14 cellular contexts compared by ENCODE assay signal in the genomic region with DNA sequence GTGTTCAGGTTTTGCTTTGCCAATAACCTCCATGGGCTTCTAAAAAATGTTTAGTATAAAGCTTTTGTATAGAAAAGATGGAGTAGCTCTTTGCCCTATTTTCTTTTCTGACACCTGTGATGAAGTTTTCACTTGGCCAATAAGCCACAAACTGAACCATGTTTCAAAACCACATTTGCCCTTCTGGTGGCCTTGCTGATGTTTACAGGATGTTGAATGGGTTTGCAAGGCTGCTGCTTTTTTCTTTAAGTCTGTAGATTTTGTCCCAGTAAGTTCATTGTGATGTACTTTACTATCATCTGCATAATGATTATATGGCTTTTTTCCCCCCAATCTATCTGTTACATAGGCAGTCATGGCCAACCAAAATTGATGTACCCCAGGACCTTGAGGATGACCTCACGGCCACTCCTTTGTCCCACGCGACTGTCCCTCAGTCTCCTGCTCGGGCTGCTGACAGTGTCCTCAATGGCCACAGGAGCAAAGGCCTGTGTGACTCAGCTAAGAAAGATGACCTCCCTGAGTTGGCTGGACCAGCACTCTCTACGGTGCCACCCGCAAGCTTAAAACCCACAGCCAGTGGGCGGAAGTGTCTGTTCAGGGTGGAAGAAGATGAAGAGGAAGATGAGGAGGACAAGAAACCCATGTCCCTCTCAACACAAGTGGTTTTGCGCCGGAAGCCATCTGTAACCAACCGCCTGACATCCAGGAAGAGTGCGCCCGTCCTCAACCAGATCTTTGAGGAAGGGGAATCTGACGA.
A peak's percentile ranks its signal among the peaks of the same experiment; 100 is the strongest.
DNase-seq lines count a peak whose midpoint lies in the region; ATAC-seq and TF ChIP-seq lines count a peak whose summit lies in the region.
"Had no signal": no experiment of that assay in that cellular context is flagged by ENCODE, and none has a peak within 500 bp of the region (broad histone marks: within the 10 kb centered on the region; RNA-seq: fewer than 3 reads in every experiment).

No MANE protein-coding gene starts in this region.

- no peak overlapping the region for H4K5ac ChIP-seq in H9 (ENCODE audit: insufficient read length, low read depth, low read length)

- peak overlapping the region; percentile 93 for H3K27ac ChIP-seq in DND-41 (ENCODE audit: low read length)
- no peak overlapping the region for H3K27ac ChIP-seq in MM.1S (ENCODE audit: low read length)
- peak overlapping the region; percentile 61 for H3K27ac ChIP-seq in neutrophil
- no peak overlapping the region for H3K27ac ChIP-seq in H9 (ENCODE audit: insufficient read length, low read depth, low read length)
- H3K27ac ChIP-seq: C4-2B, thoracic aorta had no signal

- TF ChIP-seq CTCF in DND-41 (IDR thresholded peaks at IDR 0.05; ENCODE audit: borderline replicate concordance, extremely low read depth, low read length, poor library complexity, severe bottlenecking) (no peak), MM.1S (IDR thresholded peaks at IDR 0.05; ENCODE audit: low read length) (no peak), neutrophil (IDR thresholded peaks at IDR 0.05) (no peak), H9 (conservative IDR thresholded peaks at IDR 0.05) (no peak)

- H3K9ac ChIP-seq in DND-41 (ENCODE audit: low read depth, low read length) (peak overlapping the region; percentile 46), MM.1S (ENCODE audit: low read length) (no peak overlapping the region), H9 (ENCODE audit: extremely low read depth, insufficient read length, low read length) (no peak overlapping the region)

- H2BK120ac ChIP-seq in H9 (ENCODE audit: low read depth, low read length, poor library complexity, severe bottlenecking) = no peak overlapping the region

- peaks cover 77% of the 10 kb centered on the region for H3K36me3 Mint-ChIP-seq in activated naive CD8-positive, alpha-beta T cell treated with anti-CD3 and anti-CD28 coated beads, Interleukin-2, amount 10 ng/mL, durations not matched to agents 7 days and 5 days
- H3K36me3 Mint-ChIP-seq in H9 (ENCODE audit: insufficient read depth in 1 of 3, low read depth in 3 of 3) = peaks cover 19 to 48% (median 37%) of the 10 kb centered on the region in 3 experiments

- ATAC-seq in DND-41 (ENCODE audit: insufficient read depth, low read depth) (peak; percentile 84), HG03457 (IDR thresholded peaks at IDR 0.05; ENCODE audit: unreplicated experiment) (no peak)
- peak; percentile 65 for ATAC-seq in activated naive CD8-positive, alpha-beta T cell treated with anti-CD3 and anti-CD28 coated beads, Interleukin-2, amount 10 ng/mL, durations not matched to agents 7 days and 5 days (ENCODE audit: low read depth)

- H4K20me1 ChIP-seq in DND-41 (ENCODE audit: insufficient read depth, low read length) (no peaks in the 10 kb centered on the region), MM.1S (ENCODE audit: insufficient read depth, low read length) (no peaks in the 10 kb centered on the region), H9 (ENCODE audit: control insufficient read depth, insufficient read depth, insufficient read length) (no peaks in the 10 kb centered on the region)

- H3K79me1 ChIP-seq in H9 (ENCODE audit: insufficient read depth, low read depth, low read length, poor library complexity, severe bottlenecking) = no peaks in the 10 kb centered on the region

- no peaks in the 10 kb centered on the region for H3K23me2 ChIP-seq in H9 (ENCODE audit: insufficient read length, low read depth, low read length, poor library complexity, severe bottlenecking)

- no peak overlapping the region for H3K23ac ChIP-seq in H9 (ENCODE audit: insufficient read length, low read depth, low read length)

- H3T11ph ChIP-seq in H9 (ENCODE audit: low read length) = no peak overlapping the region

- no peaks in the 10 kb centered on the region for H3K9me2 ChIP-seq in MM.1S (replicated peaks; ENCODE audit: insufficient read depth, low read length)

- H3K18ac ChIP-seq in H9 (ENCODE audit: insufficient read length, low read depth, low read length) = no peak overlapping the region

- H2BK15ac ChIP-seq in H9 (ENCODE audit: low read depth, low read length) = no peak overlapping the region

- H3K4me2 ChIP-seq in DND-41 (ENCODE audit: insufficient read depth, low read length) (peak overlapping the region; percentile 29), MM.1S (ENCODE audit: low read depth, low read length) (no peak overlapping the region), H9 (ENCODE audit: insufficient read depth, insufficient read length, low read length) (no peak overlapping the region)

- H2AFZ ChIP-seq in DND-41 (ENCODE audit: low read depth, low read length) = no peak overlapping the region
- H2AFZ ChIP-seq in MM.1S (ENCODE audit: low read length) = no peak overlapping the region
- H2AFZ ChIP-seq in H9 (ENCODE audit: low read length) = no peak overlapping the region

- H3K4me3 Mint-ChIP-seq in activated naive CD8-positive, alpha-beta T cell treated with anti-CD3 and anti-CD28 coated beads, Interleukin-2, amount 10 ng/mL, durations not matched to agents 7 days and 5 days = peak overlapping the region; percentile 75
- no peak overlapping the region for H3K4me3 Mint-ChIP-seq in H9

- H3K79me2 ChIP-seq in DND-41 (ENCODE audit: insufficient read depth, low read length) (no peaks in the 10 kb centered on the region), MM.1S (ENCODE audit: low read length) (no peaks in the 10 kb centered on the region), H9 (ENCODE audit: insufficient read depth, low read length) (no peaks in the 10 kb centered on the region)

- H2BK20ac ChIP-seq in H9 (ENCODE audit: low read depth, low read length, poor library complexity, severe bottlenecking) = no peak overlapping the region

- H3K27me3 ChIP-seq in DND-41 (ENCODE audit: insufficient read depth, low read length, poor library complexity) (no peaks in the 10 kb centered on the region), MM.1S (replicated peaks; ENCODE audit: insufficient read depth, low read length) (no peaks in the 10 kb centered on the region), neutrophil (no peaks in the 10 kb centered on the region), H9 (ENCODE audit: insufficient read depth, low read length) (no peaks in the 10 kb centered on the region; the same call in 1 of the 2 replicates)

- no peak overlapping the region for H4K8ac ChIP-seq in H9 (replicated peaks; ENCODE audit: insufficient read length, low read depth, low read length)

- peaks cover 65% of the 10 kb centered on the region for H3K4me1 Mint-ChIP-seq in activated naive CD8-positive, alpha-beta T cell treated with anti-CD3 and anti-CD28 coated beads, Interleukin-2, amount 10 ng/mL, durations not matched to agents 7 days and 5 days
- peaks cover 20 to 29% of the 10 kb centered on the region in 2 experiments for H3K4me1 Mint-ChIP-seq in H9

- POLR2A ChIA-PET in activated naive CD8-positive, alpha-beta T cell treated with anti-CD3 and anti-CD28 coated beads, Interleukin-2, amount 10 ng/mL, durations not matched to agents 7 days and 5 days (lab: Charles Lee) = interaction anchor here (0.7 to 4.9 kb wide), 11 partner anchors 11 to 185 kb away, joined by 3 to 46 read pairs (median 4); partner anchors contain the start of gene SNRK

- H3F3A ChIP-seq in MM.1S (ENCODE audit: insufficient read depth, low read length) = no peaks in the 10 kb centered on the region

- H3K9me3 ChIP-seq in DND-41 (ENCODE audit: insufficient read depth, low read length, severe bottlenecking) (peaks cover 5% of the 10 kb centered on the region), MM.1S (replicated peaks; ENCODE audit: insufficient read depth, low read length) (no peaks in the 10 kb centered on the region), neutrophil (peaks cover 5% of the 10 kb centered on the region), H9 (ENCODE audit: control insufficient read depth, low read depth, low read length) (no peaks in the 10 kb centered on the region)

- peaks cover 82% of the 10 kb centered on the region for H3K36me3 ChIP-seq in DND-41 (ENCODE audit: insufficient read depth, low read length)
- H3K36me3 ChIP-seq in MM.1S (replicated peaks; ENCODE audit: insufficient read depth, low read length) = peaks cover 38% of the 10 kb centered on the region
- H3K36me3 ChIP-seq in neutrophil = peaks cover 93% of the 10 kb centered on the region

- DNase-seq in DND-41 (peak; percentile 70), MM.1S (peak; percentile 22), H9 (no peak), NCI-H2171 (lab: John Stamatoyannopoulos, UW) (no peak), GM19240 (ENCODE audit: insufficient read length, low spot score) (no peak)
- DNase-seq in activated naive CD8-positive, alpha-beta T cell treated with anti-CD3 and anti-CD28 coated beads, Interleukin-2, amount 10 ng/mL, durations not matched to agents 7 days and 5 days = peak; percentile 64
- DNase-seq: NCI-H1694 treated with DMSO at 0.1 percent for 48 hours, NCI-H748 treated with DMSO at 0.1 percent for 48 hours, SHP77 had no signal

- H3K4me1 ChIP-seq in DND-41 (ENCODE audit: insufficient read depth, low read length) = peaks cover 56% of the 10 kb centered on the region
- no peaks in the 10 kb centered on the region for H3K4me1 ChIP-seq in MM.1S (ENCODE audit: low read length)
- no peaks in the 10 kb centered on the region for H3K4me1 ChIP-seq in neutrophil (ENCODE audit: control insufficient read depth in 1 of 2, insufficient read depth in 1 of 2, low read depth in 1 of 2, low read length in 1 of 2)
- H3K4me1 ChIP-seq in H9 (ENCODE audit: insufficient read depth, low read length) = no peaks in the 10 kb centered on the region; the same call in 1 of the 2 replicates

- no peak overlapping the region for H2BK12ac ChIP-seq in H9 (ENCODE audit: insufficient read length, low read depth, low read length)

- WGBS in H9 (ENCODE audit: extremely low coverage, insufficient read length, low lambda C conversion rate) = no CpG with 5 or more reads among the region's 13 CpGs

- no peak overlapping the region for H3K4ac ChIP-seq in H9 (ENCODE audit: low read depth, low read length)

- H3K14ac ChIP-seq in H9 (ENCODE audit: insufficient read depth, low read length) = no peak overlapping the region

- H3K56ac ChIP-seq in H9 (ENCODE audit: insufficient read length, low read depth, low read length) = no peak overlapping the region

- H3K27me3 Mint-ChIP-seq in activated naive CD8-positive, alpha-beta T cell treated with anti-CD3 and anti-CD28 coated beads, Interleukin-2, amount 10 ng/mL, durations not matched to agents 7 days and 5 days = no peaks in the 10 kb centered on the region
- H3K27me3 Mint-ChIP-seq in H9 (ENCODE audit: low read depth) = peaks cover 2% of the 10 kb centered on the region
- H3K27me3 Mint-ChIP-seq: progenitor cell of endocrine pancreas had no signal

- H4K91ac ChIP-seq in H9 (ENCODE audit: insufficient read length, low read depth, low read length) = no peak overlapping the region

- H2BK5ac ChIP-seq in H9 (ENCODE audit: insufficient read length, low read length) = no peak overlapping the region

- H3K4me3 ChIP-seq in DND-41 (ENCODE audit: low read depth in 1 of 2, low read length in 2 of 2) = no peak overlapping the region
- no peak overlapping the region for H3K4me3 ChIP-seq in MM.1S (ENCODE audit: low read length)
- no peak overlapping the region for H3K4me3 ChIP-seq in neutrophil (ENCODE audit: low read depth in 1 of 2, low read length in 1 of 2)
- H3K4me3 ChIP-seq: thoracic aorta had no signal

- no peak overlapping the region for H2AK5ac ChIP-seq in H9 (ENCODE audit: insufficient read length, low read length)

- H3K27ac Mint-ChIP-seq in activated naive CD8-positive, alpha-beta T cell treated with anti-CD3 and anti-CD28 coated beads, Interleukin-2, amount 10 ng/mL, durations not matched to agents 7 days and 5 days = peak overlapping the region; percentile 97
- no peak overlapping the region; a peak in 2 of 7 replicates for H3K27ac Mint-ChIP-seq in H9
- H3K27ac Mint-ChIP-seq: progenitor cell of endocrine pancreas had no signal

- H3K9me3 Mint-ChIP-seq in activated naive CD8-positive, alpha-beta T cell treated with anti-CD3 and anti-CD28 coated beads, Interleukin-2, amount 10 ng/mL, durations not matched to agents 7 days and 5 days = peaks cover 11% of the 10 kb centered on the region
- no peaks in the 10 kb centered on the region for H3K9me3 Mint-ChIP-seq in H9

Comparison
In these comparisons a context has a peak if more than half of its experiments do, and no peak if none do; other contexts are left out.
1. DNase-seq: peak in DND-41 (single experiment), MM.1S (single experiment) and activated naive CD8-positive, alpha-beta T cell treated with anti-CD3 and anti-CD28 coated beads, Interleukin-2, amount 10 ng/mL, durations not matched to agents 7 days and 5 days (single experiment); none in H9 (single experiment), NCI-H2171 (single experiment) and GM19240 (single experiment).
2. H3K27ac ChIP-seq: peak in DND-41 (single experiment) and neutrophil (single experiment); none in MM.1S (single experiment) and H9 (single experiment).